17 cellular contexts compared by ENCODE assay signal in the genomic region with DNA sequence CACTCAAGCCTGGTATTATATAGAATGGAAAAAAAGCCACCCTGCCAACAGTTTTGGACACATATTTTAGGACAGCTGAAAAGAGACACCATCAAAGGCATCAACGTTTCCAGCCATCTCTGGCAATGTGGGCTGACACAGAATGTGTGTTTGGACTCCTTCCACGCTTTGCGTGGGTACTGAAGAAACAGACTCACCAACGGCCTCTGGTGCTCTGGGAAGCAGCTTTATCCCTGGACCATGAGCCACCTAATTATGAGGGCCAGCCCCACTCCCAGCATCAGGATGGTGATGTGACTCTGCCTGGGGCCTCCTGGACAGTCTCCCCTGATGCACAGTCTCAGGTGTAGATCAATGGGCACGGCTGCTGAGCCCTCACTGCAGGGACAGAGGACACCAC. TPM values are rescaled to one million over a fixed set of nuclear protein-coding genes. Genes with fewer than 3 reads are reported as not detected.
DNase-seq lines count a peak whose midpoint lies in the region; ATAC-seq and TF ChIP-seq lines count a peak whose summit lies in the region.
"Had no signal": no experiment of that assay in that cellular context is flagged by ENCODE, and none has a peak within 500 bp of the region (broad histone marks: within the 10 kb centered on the region; RNA-seq: fewer than 3 reads in every experiment).

No MANE protein-coding gene starts in this region.

- peaks cover 51% of the 10 kb centered on the region for H3K36me3 ChIP-seq in lower lobe of right lung
- H3K36me3 ChIP-seq in right atrium auricular region = peaks cover 12% of the 10 kb centered on the region

- TF ChIP-seq CTCF in lower lobe of right lung (IDR thresholded peaks at IDR 0.05) (no peak), right atrium auricular region (IDR thresholded peaks at IDR 0.05) (no peak)

- DNase-seq in Ammon's horn (ENCODE audit: low spot score) (peak; percentile 45), lower lobe of right lung (peak; percentile 34), occipital lobe (lab: John Stamatoyannopoulos, UW) (peak; percentile 38), NCI-H748 treated with DMSO at 0.1 percent for 48 hours (lab: John Stamatoyannopoulos, UW) (no peak), right atrium auricular region (ENCODE audit: low spot score) (no peak), NCI-H526 treated with DMSO at 0.1 percent for 48 hours (lab: John Stamatoyannopoulos, UW) (no peak)
- DNase-seq: AML-193; C1 segment of cervical spinal cord; CD4-positive, CD25-positive, alpha-beta regulatory T cell; CD8-positive, alpha-beta memory T cell; COR-L47; H9 had no signal

- intact Hi-C loops in lower lobe of right lung (cut with DNase I) = no loop called here

- H3K4me3 ChIP-seq in lower lobe of right lung (no peak overlapping the region), right atrium auricular region (no peak overlapping the region)
- H3K4me3 ChIP-seq: A549 had no signal

- H3K27me3 ChIP-seq in lower lobe of right lung (ENCODE audit: low read depth) (no peaks in the 10 kb centered on the region), right atrium auricular region (no peaks in the 10 kb centered on the region)

- H3K4me1 ChIP-seq in lower lobe of right lung = no peaks in the 10 kb centered on the region
- H3K4me1 ChIP-seq in right atrium auricular region = no peaks in the 10 kb centered on the region
- H3K4me1 ChIP-seq: A549 had no signal

- H3K27ac ChIP-seq in cingulate gyrus (ENCODE audit: low read depth, low read length) = peak overlapping the region; percentile 47
- no peak overlapping the region for H3K27ac ChIP-seq in lower lobe of right lung
- no peak overlapping the region for H3K27ac ChIP-seq in right atrium auricular region
- H3K27ac ChIP-seq: 22Rv1, A549 had no signal

- H3K9me3 ChIP-seq in lower lobe of right lung (no peaks in the 10 kb centered on the region), right atrium auricular region (no peaks in the 10 kb centered on the region)
- H3K9me3 ChIP-seq: A549 had no signal

- ATAC-seq in lower lobe of right lung (no peak), HG03097 (IDR thresholded peaks at IDR 0.05; ENCODE audit: low FRiP score, unreplicated experiment) (no peak)
- ATAC-seq: A549, HepG2 had no signal

RNA-seq across cellular contexts. Expression of a gene that starts 27.9 kb away (rescaled TPM):
- 63.4 TPM for total RNA-seq in lower lobe of right lung
- 18.6 TPM for total RNA-seq in occipital lobe
- 1 to 10 TPM; 5.1 to 7.4 TPM for total RNA-seq in right atrium auricular region

RNA-seq across cellular contexts. Expression of a gene that starts 44.1 kb away (rescaled TPM):
- 81.9 TPM for total RNA-seq in lower lobe of right lung
- 4.2 TPM for total RNA-seq in occipital lobe
- 10 to 100 TPM in 1 of 2 donors, 1 to 10 TPM in 1; 5.0 to 19.5 TPM for total RNA-seq in right atrium auricular region

Comparison
In these comparisons a context has a peak if more than half of its experiments do, and no peak if none do; other contexts are left out.
1. DNase-seq: peak in Ammon's horn (single experiment), lower lobe of right lung (single experiment) and occipital lobe (single experiment); none in NCI-H748 treated with DMSO at 0.1 percent for 48 hours (single experiment), right atrium auricular region (single experiment) and NCI-H526 treated with DMSO at 0.1 percent for 48 hours (single experiment).